Comparison of ENCODE assay signal across 13 cellular contexts in the genomic region with DNA sequence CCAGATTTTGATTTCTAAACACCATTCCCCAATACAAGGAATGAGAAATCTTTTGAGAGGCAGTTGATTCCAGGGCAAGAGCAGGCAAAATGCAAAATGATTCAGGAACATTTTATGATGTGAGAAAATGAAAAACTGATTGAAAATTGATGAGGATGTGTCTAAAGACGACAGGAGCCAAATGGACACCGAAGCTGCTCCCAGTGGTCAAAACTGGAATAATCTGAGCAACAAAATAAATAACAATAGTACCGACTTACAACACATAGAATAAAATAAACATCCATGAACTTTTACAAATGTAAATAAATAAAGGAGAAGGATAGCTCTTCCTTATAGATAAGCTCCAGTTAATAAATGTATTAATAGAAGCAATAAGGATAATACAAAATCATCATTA.
DNase-seq lines count a peak whose midpoint lies in the region; ATAC-seq and TF ChIP-seq lines count a peak whose summit lies in the region.
"Had no signal": no experiment of that assay in that cellular context is flagged by ENCODE, and none has a peak within 500 bp of the region (broad histone marks: within the 10 kb centered on the region; RNA-seq: fewer than 3 reads in every experiment).

No MANE protein-coding gene starts in this region.

- H3K36me3 Mint-ChIP-seq in HFFc6 (ENCODE audit: low read depth), result no peaks in the 10 kb centered on the region
- peaks cover 4% of the 10 kb centered on the region for H3K36me3 Mint-ChIP-seq in glutamatergic neuron (ENCODE audit: unreplicated experiment)
- no peaks in the 10 kb centered on the region for H3K36me3 Mint-ChIP-seq in activated CD8-positive, alpha-beta memory T cell treated with anti-CD3 and anti-CD28 coated beads, Interleukin-2, amount 10 ng/mL, durations not matched to agents 7 days and 5 days
- H3K36me3 Mint-ChIP-seq: CD4-positive, alpha-beta memory T cell; IgD-negative memory B cell had no signal

- H3K27me3 Mint-ChIP-seq in HFFc6 (ENCODE audit: insufficient read depth) (no peaks in the 10 kb centered on the region), glutamatergic neuron (ENCODE audit: unreplicated experiment) (peaks cover 1% of the 10 kb centered on the region)
- H3K27me3 Mint-ChIP-seq in activated CD8-positive, alpha-beta memory T cell treated with anti-CD3 and anti-CD28 coated beads, Interleukin-2, amount 10 ng/mL, durations not matched to agents 7 days and 5 days, result no peaks in the 10 kb centered on the region
- H3K27me3 Mint-ChIP-seq: IgD-negative memory B cell had no signal

- peaks cover 29% of the 10 kb centered on the region for H3K9me3 Mint-ChIP-seq in HFFc6
- H3K9me3 Mint-ChIP-seq in glutamatergic neuron (ENCODE audit: unreplicated experiment), result no peaks in the 10 kb centered on the region
- H3K9me3 Mint-ChIP-seq in activated CD8-positive, alpha-beta memory T cell treated with anti-CD3 and anti-CD28 coated beads, Interleukin-2, amount 10 ng/mL, durations not matched to agents 7 days and 5 days (ENCODE audit: low read depth), result peaks cover 5% of the 10 kb centered on the region

- H3K4me1 Mint-ChIP-seq in HFFc6 (ENCODE audit: low read depth) (no peaks in the 10 kb centered on the region), glutamatergic neuron (ENCODE audit: low read depth, unreplicated experiment) (no peaks in the 10 kb centered on the region)
- no peaks in the 10 kb centered on the region for H3K4me1 Mint-ChIP-seq in activated CD8-positive, alpha-beta memory T cell treated with anti-CD3 and anti-CD28 coated beads, Interleukin-2, amount 10 ng/mL, durations not matched to agents 7 days and 5 days
- H3K4me1 Mint-ChIP-seq: CD4-positive, alpha-beta memory T cell; IgD-negative memory B cell had no signal

- no peak overlapping the region for H3K27ac ChIP-seq in VCaP
- H3K27ac ChIP-seq: BLaER1 treated with 17β-estradiol and CSF1 and Interleukin-3, amounts not matched to agents 10 nM and 100 nM; GM23248 had no signal

- DNase-seq in HFFc6 (no peak), glutamatergic neuron (no peak), islet precursor cell (no peak)
- DNase-seq in activated CD8-positive, alpha-beta memory T cell treated with anti-CD3 and anti-CD28 coated beads, Interleukin-2, amount 10 ng/mL, durations not matched to agents 7 days and 5 days, result no peak
- DNase-seq in stimulated activated CD8-positive, alpha-beta memory T cell treated with anti-CD3 and anti-CD28 coated beads, Interleukin-4, amount 100 ng/mL, for 48 hours, result no peak
- DNase-seq: CD4-positive, alpha-beta memory T cell; DMS79; GM23248 had no signal

- no peak for ATAC-seq in GM18873 (IDR thresholded peaks at IDR 0.05; ENCODE audit: low FRiP score, unreplicated experiment)
- ATAC-seq in activated CD8-positive, alpha-beta memory T cell treated with anti-CD3 and anti-CD28 coated beads, Interleukin-2, amount 10 ng/mL, durations not matched to agents 7 days and 5 days, result no peak
- ATAC-seq: GM12878 had no signal

- CTCF ChIA-PET in activated CD8-positive, alpha-beta memory T cell treated with anti-CD3 and anti-CD28 coated beads, Interleukin-2, amount 10 ng/mL, durations not matched to agents 7 days and 5 days (lab: Charles Lee), result no interaction called here

- TF ChIP-seq CTCF in HFFc6 (IDR thresholded peaks at IDR 0.05) (peak; percentile 30; the same call in 1 of the 2 replicates), VCaP (conservative IDR thresholded peaks at IDR 0.05) (peak; percentile 31), glutamatergic neuron (IDR thresholded peaks at IDR 0.05; ENCODE audit: partially characterized antibody, unreplicated experiment) (peak; percentile 23)

- no peak overlapping the region for H3K4me3 Mint-ChIP-seq in HFFc6
- H3K4me3 Mint-ChIP-seq in glutamatergic neuron (ENCODE audit: unreplicated experiment), result no peak overlapping the region
- H3K4me3 Mint-ChIP-seq in activated CD8-positive, alpha-beta memory T cell treated with anti-CD3 and anti-CD28 coated beads, Interleukin-2, amount 10 ng/mL, durations not matched to agents 7 days and 5 days, result no peak overlapping the region
- H3K4me3 Mint-ChIP-seq: CD4-positive, alpha-beta memory T cell; IgD-negative memory B cell had no signal

- H3K27ac Mint-ChIP-seq in HFFc6 (no peak overlapping the region), glutamatergic neuron (ENCODE audit: unreplicated experiment) (no peak overlapping the region)
- H3K27ac Mint-ChIP-seq in activated CD8-positive, alpha-beta memory T cell treated with anti-CD3 and anti-CD28 coated beads, Interleukin-2, amount 10 ng/mL, durations not matched to agents 7 days and 5 days, result no peak overlapping the region
- H3K27ac Mint-ChIP-seq: IgD-negative memory B cell had no signal
